Comparison of ENCODE assay signal across 18 cellular contexts in genomic region chr3:134877788-134878187, GRCh38.
DNase-seq lines count a peak whose midpoint lies in the region; TF ChIP-seq lines count a peak whose summit lies in the region.
"Had no signal": no experiment of that assay in that cellular context is flagged by ENCODE, and none has a peak within 500 bp of the region (broad histone marks: within the 10 kb centered on the region; RNA-seq: fewer than 3 reads in every experiment).

No MANE protein-coding gene starts in this region.

- H3K9me3 ChIP-seq in HEK293 (ENCODE audit: control insufficient read depth, insufficient read depth, low read depth, low read length) (no peaks in the 10 kb centered on the region), neuronal stem cell (replicated peaks in 1 of 2; ENCODE audit: control insufficient read depth in 2 of 2, insufficient read depth in 1 of 2, low read depth in 1 of 2, low read length in 2 of 2) (no peaks in the 10 kb centered on the region)
- H3K9me3 ChIP-seq: MG63 had no signal

- H4K8ac ChIP-seq in neuronal stem cell (ENCODE audit: low read depth, low read length), result no peak overlapping the region

- peaks cover 5% of the 10 kb centered on the region for H3K79me1 ChIP-seq in neuronal stem cell (ENCODE audit: low read depth, low read length)

- no peak overlapping the region for H2BK120ac ChIP-seq in neuronal stem cell (ENCODE audit: low read depth, low read length)

- H3K4me3 ChIP-seq in HEK293 (ENCODE audit: low read depth, low read length) (no peak overlapping the region), neuronal stem cell (ENCODE audit: low read length in 2 of 2) (peak overlapping the region in 1 of 2 donors; percentile 16)
- H3K4me3 ChIP-seq: MG63 had no signal

- no peak overlapping the region for H2BK15ac ChIP-seq in neuronal stem cell (ENCODE audit: low read length)

- DNase-seq in DMS 273 (lab: John Stamatoyannopoulos, UW; ENCODE audit: unreplicated experiment), result peak; percentile 19
- DNase-seq in DMS 273 treated with DMSO at 0.1 percent for 48 hours (lab: John Stamatoyannopoulos, UW), result no peak
- DNase-seq in RPMI7951 (ENCODE audit: low read depth), result peak; percentile 72
- DNase-seq in neuronal stem cell (ENCODE audit: low spot score), result no peak
- no peak for DNase-seq in GM20000 (ENCODE audit: low spot score)
- no peak for DNase-seq in activated effector memory CD4-positive, alpha-beta T cell treated with anti-CD3 and anti-CD28 coated beads, Interleukin-2, amount 50 U/mL, for 16 hours
- DNase-seq in NCI-H1105 (lab: John Stamatoyannopoulos, UW), result no peak
- DNase-seq: Calu3, KBM-7, MG63, NCI-H1417, NCI-H1694, NCI-H2029 treated with DMSO at 0.1 percent for 48 hours, NCI-H2171 treated with DMSO at 0.1 percent for 48 hours, NCI-H526 treated with DMSO at 0.1 percent for 48 hours, T-helper 17 cell had no signal

- no peak overlapping the region for H2AK5ac ChIP-seq in neuronal stem cell (ENCODE audit: low read depth, low read length)

- H2BK5ac ChIP-seq in neuronal stem cell (ENCODE audit: low read length), result no peak overlapping the region

- H3K14ac ChIP-seq in neuronal stem cell (ENCODE audit: low read length), result no peak overlapping the region

- no peak overlapping the region for H3K4ac ChIP-seq in neuronal stem cell (ENCODE audit: low read length)

- no peak overlapping the region for H2AFZ ChIP-seq in neuronal stem cell (ENCODE audit: low read length)

- H4K91ac ChIP-seq in neuronal stem cell (ENCODE audit: low read depth, low read length, poor library complexity), result no peak overlapping the region

- CTCF ChIA-PET in HEK293 (lab: Yijun Ruan, JAX), result no interaction called here

- H3K27me3 ChIP-seq in neuronal stem cell (ENCODE audit: control insufficient read depth in 3 of 3, insufficient read depth in 3 of 3, low read depth in 1 of 3, low read length in 3 of 3), result no peaks in the 10 kb centered on the region
- H3K27me3 ChIP-seq: MG63 had no signal

- no peak overlapping the region for H3K23ac ChIP-seq in neuronal stem cell (ENCODE audit: low read depth, low read length, poor library complexity)

- no peak overlapping the region for H3K9ac ChIP-seq in neuronal stem cell (ENCODE audit: low read depth, low read length, poor library complexity)

- no CpG with 5 or more reads among the region's 5 CpGs for WGBS in neuronal stem cell (ENCODE audit: extremely low coverage in 2 of 2, insufficient read length in 2 of 2, insufficient replicate concordance in 1 of 2), 2 donors

- H3K27ac ChIP-seq in HEK293 (ENCODE audit: extremely low read depth, low read depth, low read length), result no peak overlapping the region
- no peak overlapping the region for H3K27ac ChIP-seq in neuronal stem cell (replicated peaks; ENCODE audit: low read length)
- H3K27ac ChIP-seq: 22Rv1 had no signal

- H3K36me3 ChIP-seq in HEK293 (ENCODE audit: control insufficient read depth in 2 of 2, insufficient read depth in 1 of 2, low read length in 2 of 2) (no peaks in the 10 kb centered on the region), neuronal stem cell (replicated peaks in 1 of 2; ENCODE audit: control insufficient read depth in 2 of 2, insufficient read depth in 2 of 2, low read length in 2 of 2) (no peaks in the 10 kb centered on the region)
- H3K36me3 ChIP-seq: MG63 had no signal

- no peak overlapping the region for H3K4me2 ChIP-seq in neuronal stem cell (ENCODE audit: insufficient read depth, low read length, poor library complexity, severe bottlenecking)

- TF ChIP-seq CTCF in HEK293 (tag by site-specific recombination; IDR thresholded peaks at IDR 0.05) (no peak), GM20000 (IDR thresholded peaks at IDR 0.05; ENCODE audit: extremely low read depth, missing control alignments) (no peak)

- H3K4me1 ChIP-seq in HEK293 (ENCODE audit: control insufficient read depth, insufficient read depth, low read length), result no peaks in the 10 kb centered on the region
- H3K4me1 ChIP-seq in neuronal stem cell (ENCODE audit: control insufficient read depth in 2 of 2, insufficient read depth in 1 of 2, low read depth in 1 of 2, low read length in 2 of 2), result peaks cover 0 to 3% of the 10 kb centered on the region in 2 donors

- no peak overlapping the region for H2BK12ac ChIP-seq in neuronal stem cell (ENCODE audit: low read length)

- peak overlapping the region; percentile 9 for H3K18ac ChIP-seq in neuronal stem cell (ENCODE audit: low read length)

- POLR2A ChIA-PET in HEK293 (lab: Yijun Ruan, JAX), result no interaction called here

TF ChIP-seq in HEK293, 187 proteins besides CTCF, POLR2A, EP300 and RAD21:
- 0 out of 2 replicates have a peak, but pooled peaks have one; percentile 11 for TF ChIP-seq EGR2 (tag by site-specific recombination; IDR thresholded peaks at IDR 0.05; ENCODE audit: low read depth)
- TF ChIP-seq, protein P1, sequence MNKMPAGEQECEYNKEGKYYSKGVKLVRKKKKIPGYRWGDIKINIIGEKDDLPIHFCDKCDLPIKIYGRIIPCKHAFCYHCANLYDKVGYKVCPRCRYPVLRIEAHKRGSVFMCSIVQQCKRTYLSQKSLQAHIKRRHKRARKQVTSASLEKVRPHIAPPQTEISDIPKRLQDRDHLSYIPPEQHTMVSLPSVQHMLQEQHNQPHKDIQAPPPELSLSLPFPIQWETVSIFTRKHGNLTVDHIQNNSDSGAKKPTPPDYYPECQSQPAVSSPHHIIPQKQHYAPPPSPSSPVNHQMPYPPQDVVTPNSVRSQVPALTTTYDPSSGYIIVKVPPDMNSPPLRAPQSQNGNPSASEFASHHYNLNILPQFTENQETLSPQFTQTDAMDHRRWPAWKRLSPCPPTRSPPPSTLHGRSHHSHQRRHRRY (tag by site-specific recombination; IDR thresholded peaks at IDR 0.05), result no peak

Comparison
In these comparisons a context has a peak if more than half of its experiments do, and no peak if none do; other contexts are left out.
1. DNase-seq: peak in DMS 273 (single experiment) and RPMI7951 (single experiment); none in DMS 273 treated with DMSO at 0.1 percent for 48 hours (single experiment), neuronal stem cell (single experiment), GM20000 (single experiment), activated effector memory CD4-positive, alpha-beta T cell treated with anti-CD3 and anti-CD28 coated beads, Interleukin-2, amount 50 U/mL, for 16 hours (single experiment) and NCI-H1105 (single experiment).